In the genomic region with DNA sequence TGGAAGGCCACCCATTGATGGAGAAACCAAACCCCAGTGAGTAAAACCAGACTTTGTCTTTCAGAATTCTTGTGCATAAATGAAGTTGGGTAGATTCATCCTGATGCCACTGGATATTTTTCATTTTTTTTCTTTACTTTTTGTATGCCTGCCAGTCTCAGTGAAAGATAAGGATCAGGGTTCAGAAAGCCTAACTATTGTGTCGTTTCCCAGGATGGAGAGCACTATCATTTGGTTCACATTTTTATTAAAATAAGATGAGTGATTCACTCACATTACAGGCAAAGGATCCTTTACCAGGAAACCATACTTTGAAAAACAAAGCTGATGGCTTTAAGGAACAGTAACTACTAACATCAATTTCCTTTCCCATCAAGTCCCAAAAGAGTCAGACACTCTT, we compare ENCODE assay signal across 22 cellular contexts.
"Had no signal": no experiment of that assay in that cellular context is flagged by ENCODE, and none has a peak within 500 bp of the region (broad histone marks: within the 10 kb centered on the region; RNA-seq: fewer than 3 reads in every experiment).

No MANE protein-coding gene starts in this region.

- H3K4me1 ChIP-seq: breast epithelium had no signal

- H3K4me3 ChIP-seq: breast epithelium had no signal

- H3K36me3 ChIP-seq: breast epithelium had no signal

- H3K9ac ChIP-seq: KMS-11 had no signal

- H3K4me3 Mint-ChIP-seq: activated CD4-positive, alpha-beta T cell treated with anti-CD3 and anti-CD28 coated beads for 36 hours; activated CD8-positive, alpha-beta T cell treated with anti-CD3 and anti-CD28 coated beads for 36 hours; activated naive CD8-positive, alpha-beta T cell treated with anti-CD3 and anti-CD28 coated beads, Interleukin-2, amount 10 ng/mL, durations not matched to agents 7 days and 5 days; T-cell had no signal

- H3K36me3 Mint-ChIP-seq: activated naive CD8-positive, alpha-beta T cell treated with anti-CD3 and anti-CD28 coated beads, Interleukin-2, amount 10 ng/mL, durations not matched to agents 7 days and 5 days; T-cell had no signal

- H3K27me3 ChIP-seq: breast epithelium had no signal

- H3K27ac Mint-ChIP-seq: activated CD4-positive, alpha-beta T cell treated with anti-CD3 and anti-CD28 coated beads for 36 hours; activated CD8-positive, alpha-beta T cell treated with anti-CD3 and anti-CD28 coated beads for 36 hours; activated naive CD8-positive, alpha-beta T cell treated with anti-CD3 and anti-CD28 coated beads, Interleukin-2, amount 10 ng/mL, durations not matched to agents 7 days and 5 days; T-cell had no signal

- H3K27me3 Mint-ChIP-seq: activated CD4-positive, alpha-beta T cell treated with anti-CD3 and anti-CD28 coated beads for 36 hours; activated CD8-positive, alpha-beta T cell treated with anti-CD3 and anti-CD28 coated beads for 36 hours; activated naive CD8-positive, alpha-beta T cell treated with anti-CD3 and anti-CD28 coated beads, Interleukin-2, amount 10 ng/mL, durations not matched to agents 7 days and 5 days; T-cell had no signal

- DNase-seq: activated CD4-positive, alpha-beta T cell treated with anti-CD3 and anti-CD28 coated beads for 36 hours; activated CD8-positive, alpha-beta memory T cell treated with anti-CD3 and anti-CD28 coated beads, Interleukin-2, amount 50 U/mL, for 48 hours; activated CD8-positive, alpha-beta T cell treated with anti-CD3 and anti-CD28 coated beads for 36 hours; activated naive CD4-positive, alpha-beta T cell treated with anti-CD3 and anti-CD28 coated beads, Interleukin-2, amount 50 U/mL, for 16 hours; activated naive CD8-positive, alpha-beta T cell treated with anti-CD3 and anti-CD28 coated beads, Interleukin-2, amount 10 ng/mL, durations not matched to agents 7 days and 5 days; activated T-cell treated with anti-CD3 and anti-CD28 coated beads, Interleukin-2, amount 50 U/mL, for 1 hour; aorta; central memory CD4-positive, alpha-beta T cell; MM.1S; NCI-H1105 treated with DMSO at 0.1 percent for 48 hours; NCI-H1436 treated with DMSO at 0.1 percent for 48 hours; NCI-H187; NCI-H2081; NCI-H2227 treated with DMSO at 0.1 percent for 48 hours; NCI-H526; NCI-H774; PC-3; SHP77 treated with DMSO at 0.1 percent for 48 hours; T-cell had no signal

- H3K9me3 ChIP-seq: breast epithelium had no signal

- H3K4me1 Mint-ChIP-seq: activated CD4-positive, alpha-beta T cell treated with anti-CD3 and anti-CD28 coated beads for 36 hours; activated naive CD8-positive, alpha-beta T cell treated with anti-CD3 and anti-CD28 coated beads, Interleukin-2, amount 10 ng/mL, durations not matched to agents 7 days and 5 days; T-cell had no signal

- H3K9me3 Mint-ChIP-seq: activated CD8-positive, alpha-beta T cell treated with anti-CD3 and anti-CD28 coated beads for 36 hours; activated naive CD8-positive, alpha-beta T cell treated with anti-CD3 and anti-CD28 coated beads, Interleukin-2, amount 10 ng/mL, durations not matched to agents 7 days and 5 days; T-cell had no signal

- H3K27ac ChIP-seq: breast epithelium, KMS-11, VCaP had no signal

- H3K4me2 ChIP-seq: KMS-11 had no signal

- ATAC-seq: activated CD4-positive, alpha-beta T cell treated with anti-CD3 and anti-CD28 coated beads for 36 hours; activated CD8-positive, alpha-beta T cell treated with anti-CD3 and anti-CD28 coated beads for 36 hours; PC-3; T-cell had no signal
